12 cellular contexts compared by ENCODE assay signal in the genomic region with DNA sequence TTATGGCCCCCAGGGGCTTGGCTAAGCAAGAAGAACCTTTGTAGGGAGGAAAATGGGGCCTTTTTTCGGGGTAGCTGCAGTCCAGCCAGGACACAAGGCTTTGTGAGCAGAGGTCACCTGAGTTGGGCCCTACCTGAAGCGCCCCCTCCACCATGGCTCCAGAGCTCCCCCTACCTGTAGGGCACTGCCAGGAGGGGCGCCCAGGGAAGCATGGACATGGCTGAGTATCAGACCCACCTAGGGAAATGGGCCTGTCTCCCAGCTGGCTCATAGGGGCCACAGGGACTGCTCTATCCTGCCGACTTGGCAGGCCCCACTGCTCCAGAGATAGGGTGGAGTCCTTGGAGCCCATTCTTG. TPM values are rescaled to one million over a fixed set of nuclear protein-coding genes. Genes with fewer than 3 reads are reported as not detected.
DNase-seq lines count a peak whose midpoint lies in the region; ATAC-seq and TF ChIP-seq lines count a peak whose summit lies in the region.
"Had no signal": no experiment of that assay in that cellular context is flagged by ENCODE, and none has a peak within 500 bp of the region (broad histone marks: within the 10 kb centered on the region; RNA-seq: fewer than 3 reads in every experiment).

No MANE protein-coding gene starts in this region.

- CTCF ChIA-PET in OCI-LY7 (lab: Charles Lee; ENCODE audit: unreplicated experiment): no interaction called here

- H4K20me1 ChIP-seq in OCI-LY7 (ENCODE audit: insufficient read depth, low read length): no peaks in the 10 kb centered on the region

- intact Hi-C loops in OCI-LY7 (cut with micrococcal nuclease; ENCODE audit: unreplicated experiment) (no loop called here), thyroid gland (cut with DNase I) (no loop called here)

- H3K4me3 ChIP-seq in OCI-LY7 (ENCODE audit: low read depth, low read length, poor library complexity, severe bottlenecking) (no peak overlapping the region), fibroblast of mammary gland (ENCODE audit: control insufficient read depth, low read depth, low read length) (no peak overlapping the region), thyroid gland (replicated peaks in 1 of 3) (no peak overlapping the region)

- POLR2A ChIA-PET in OCI-LY7 (lab: Charles Lee): no interaction called here

- H3K9me2 ChIP-seq in OCI-LY7 (ENCODE audit: insufficient read depth, low read length): no peaks in the 10 kb centered on the region

- no peaks in the 10 kb centered on the region for H3K27me3 ChIP-seq in thyroid gland

- ATAC-seq in GM21515 (IDR thresholded peaks at IDR 0.05; ENCODE audit: unreplicated experiment): no peak

- peaks cover 5% of the 10 kb centered on the region for H3K4me1 ChIP-seq in OCI-LY7 (ENCODE audit: insufficient read depth, low read length, poor library complexity, severe bottlenecking)
- peaks cover 6 to 18% of the 10 kb centered on the region in 2 donors for H3K4me1 ChIP-seq in thyroid gland

- no peak overlapping the region for H3K4me2 ChIP-seq in OCI-LY7 (ENCODE audit: low read length)

- H3K9me3 ChIP-seq in OCI-LY7 (ENCODE audit: low read length): no peaks in the 10 kb centered on the region; the same call in 1 of the 2 replicates
- no peaks in the 10 kb centered on the region for H3K9me3 ChIP-seq in thyroid gland

- no peaks in the 10 kb centered on the region for H3K79me2 ChIP-seq in OCI-LY7 (ENCODE audit: insufficient read depth, low read depth, low read length)

- TF ChIP-seq CTCF in OCI-LY7 (conservative IDR thresholded peaks at IDR 0.05; ENCODE audit: low read length) (peak; percentile 60), fibroblast of mammary gland (conservative IDR thresholded peaks at IDR 0.05; ENCODE audit: control insufficient read depth, insufficient read depth, low read depth, low read length) (peak; percentile 2), thyroid gland (IDR thresholded peaks at IDR 0.05) (peak in 3 of 6 experiments; percentile 22 to 37 (median 28))

- peak; percentile 21 to 32 for DNase-seq in activated CD4-positive, alpha-beta T cell treated with anti-CD3 and anti-CD28 coated beads, Interleukin-2, amount 50 U/mL, for 48 hours
- no peak for DNase-seq in activated CD4-positive, alpha-beta T cell treated with anti-CD3 and anti-CD28 coated beads for 4 hours
- DNase-seq in OCI-LY7 (ENCODE audit: low spot score) (no peak), fibroblast of mammary gland (ENCODE audit: low read depth) (no peak), thyroid gland (no peak), activated gamma-delta T cell treated with Interleukin-2 at 50 U/mL for 16 hours (no peak), SKM-1 treated with dmso at 0.1 percent for 144 hours (lab: John Stamatoyannopoulos, UW; ENCODE audit: unreplicated experiment) (no peak)
- DNase-seq: amygdala, KBM-7, kidney had no signal

- no peak overlapping the region for H3K27ac ChIP-seq in OCI-LY7 (ENCODE audit: low read depth, low read length, poor library complexity, severe bottlenecking)
- peak overlapping the region; percentile 69 to 81 (median 73) for H3K27ac ChIP-seq in thyroid gland
- H3K27ac ChIP-seq: epithelial cell of prostate had no signal

- H3K36me3 ChIP-seq in OCI-LY7 (ENCODE audit: insufficient read depth, low read length) (no peaks in the 10 kb centered on the region), thyroid gland (no peaks in the 10 kb centered on the region)

- WGBS in thyroid gland, 2 donors: 66 to 75% methylated on average over 3 to 4 of the region's 4 CpGs

- no peak for TF ChIP-seq POLR2A in thyroid gland (IDR thresholded peaks at IDR 0.05)

- H2AFZ ChIP-seq in OCI-LY7 (ENCODE audit: low read length): no peak overlapping the region

- BruUV-seq in OCI-LY7 (replicated peaks; lab: Mats Ljungman, UMichigan): no TSS peak

RNA-seq across cellular contexts. Expression of gene CEBPA, which starts 9.0 kb away (rescaled TPM):
- total RNA-seq in OCI-LY7 (2014; rRNA removed; shearing (Covaris generic)): 2.1 and 2.8 TPM in 2 replicates
- total RNA-seq in OCI-LY7 (2022) (1.8 and 2.5 TPM in 2 replicates), thyroid gland (10 to 100 TPM; 12.9 to 31.0 (median 17.4) TPM)

Comparison
In these comparisons a context has a peak if more than half of its experiments do, and no peak if none do; other contexts are left out.
1. DNase-seq: peak in activated CD4-positive, alpha-beta T cell treated with anti-CD3 and anti-CD28 coated beads, Interleukin-2, amount 50 U/mL, for 48 hours (2 of 2); none in activated CD4-positive, alpha-beta T cell treated with anti-CD3 and anti-CD28 coated beads for 4 hours (0 of 2), OCI-LY7 (single experiment), fibroblast of mammary gland (single experiment), thyroid gland (0 of 2), activated gamma-delta T cell treated with Interleukin-2 at 50 U/mL for 16 hours (single experiment) and SKM-1 treated with dmso at 0.1 percent for 144 hours (single experiment).